ENCODE assay signal across 12 cellular contexts in the genomic region with DNA sequence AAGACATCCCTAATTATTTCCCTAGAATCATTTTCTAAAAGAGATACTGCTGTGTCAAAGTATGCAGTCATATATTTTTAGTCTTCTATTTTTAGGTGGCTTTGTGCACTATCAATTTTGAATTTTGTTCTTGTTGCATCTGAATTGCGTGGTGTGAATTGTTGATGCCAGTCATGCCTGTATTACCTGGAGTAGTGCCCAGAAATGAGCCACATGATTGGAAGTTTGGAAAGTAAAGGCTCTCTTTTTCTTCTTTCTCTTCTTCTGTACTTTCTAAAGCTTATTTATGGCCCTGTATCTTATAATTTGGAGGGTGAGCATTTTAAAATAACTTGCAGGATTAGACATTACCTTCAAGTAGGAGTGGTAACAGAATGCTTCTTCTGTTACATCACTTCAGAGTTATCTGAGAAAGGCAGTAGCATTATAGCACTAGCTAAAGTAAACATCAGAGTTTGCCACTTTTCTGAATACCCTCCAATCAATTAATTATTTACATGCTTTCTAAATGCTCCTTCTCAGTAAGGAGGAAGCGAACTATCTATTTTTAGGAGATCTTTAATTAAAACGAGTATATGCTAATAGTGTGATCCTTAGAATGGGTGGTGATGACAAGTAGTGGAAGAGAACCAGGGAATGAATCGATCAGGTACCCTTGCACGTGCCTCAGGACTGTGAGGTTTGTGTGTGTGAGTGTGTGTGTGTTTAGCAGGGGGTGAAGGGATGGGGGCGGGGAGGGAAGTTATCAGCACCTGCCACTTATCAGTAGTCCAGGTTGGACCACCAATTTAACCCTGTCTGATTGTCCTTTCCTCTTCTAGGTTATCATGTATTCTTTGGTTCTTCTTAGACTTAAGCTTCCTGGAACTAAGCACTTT.
DNase-seq lines count a peak whose midpoint lies in the region; ATAC-seq, FAIRE-seq and TF ChIP-seq lines count a peak whose summit lies in the region.
"Had no signal": no experiment of that assay in that cellular context is flagged by ENCODE, and none has a peak within 500 bp of the region (broad histone marks: within the 10 kb centered on the region; RNA-seq: fewer than 3 reads in every experiment).

No MANE protein-coding gene starts in this region.

- H3K36me3 Mint-ChIP-seq in Calu3 (ENCODE audit: insufficient read depth, unreplicated experiment): peaks cover 12% of the 10 kb centered on the region

- POLR2A ChIA-PET in PC-3 (lab: Charles Lee; ENCODE audit: unreplicated experiment): no interaction called here

- no peak overlapping the region for H2AFZ ChIP-seq in PC-3 (ENCODE audit: low read length)

- 40 to 43% methylated on average over 6 of the region's 6 CpGs for WGBS in pancreas, 2 donors

- no peak overlapping the region for H3K9ac ChIP-seq in PC-3 (ENCODE audit: low read length)

- H3K36me3 ChIP-seq in PC-3 (ENCODE audit: low read depth, low read length) (peaks cover 3% of the 10 kb centered on the region), pancreas (no peaks in the 10 kb centered on the region)

- no peaks in the 10 kb centered on the region for H3K9me3 Mint-ChIP-seq in Calu3 (ENCODE audit: low read depth, unreplicated experiment)
- H3K9me3 Mint-ChIP-seq: T-helper 1 cell treated with Interleukin-12 subunit alpha and Interleukin-12 subunit beta and Interleukin-4 antibody, amounts not matched to agents 30 μg/mL and 1 μg/mL, for 36 hours had no signal

- DNase-seq in Calu3 (peak; percentile 30), PC-3 (peak; percentile 35), fibroblast of peridontal ligament (ENCODE audit: extremely low read depth) (peak; percentile 92), pancreas (no peak)
- DNase-seq in activated T-cell treated with anti-CD3 and anti-CD28 coated beads, Interleukin-2, amount 50 U/mL, for 1 hour: no peak
- no peak for DNase-seq in activated CD4-positive, alpha-beta T cell treated with anti-CD3 and anti-CD28 coated beads, Interleukin-2, amount 50 U/mL, for 4 hours
- no peak for DNase-seq in activated CD4-positive, CD25-positive, alpha-beta regulatory T cell (lab: John Stamatoyannopoulos, UW)
- DNase-seq: effector memory CD4-positive, alpha-beta T cell; NCI-H526 treated with DMSO at 0.1 percent for 48 hours had no signal

- TF ChIP-seq CTCF in Calu3 (IDR thresholded peaks at IDR 0.05; ENCODE audit: unreplicated experiment): no peak
- TF ChIP-seq CTCF in PC-3 (conservative IDR thresholded peaks at IDR 0.05; ENCODE audit: low read depth, low read length): no peak
- TF ChIP-seq CTCF in pancreas (IDR thresholded peaks at IDR 0.05): no peak

- H3K79me2 ChIP-seq in PC-3 (ENCODE audit: low read length): peaks cover 11% of the 10 kb centered on the region; the same call in 1 of the 2 replicates

- H3K4me3 ChIP-seq in PC-3 (ENCODE audit: low read length) (no peak overlapping the region), pancreas (no peak overlapping the region)

- BruUV-seq in Calu3 (replicated peaks; lab: Mats Ljungman, UMichigan) (no TSS peak), PC-3 (replicated peaks; lab: Mats Ljungman, UMichigan) (no TSS peak)

- intact Hi-C loops in Calu3 (cut with micrococcal nuclease; ENCODE audit: unreplicated experiment): no loop called here
- intact Hi-C loops in PC-3 (cut with micrococcal nuclease): no loop called here
- intact Hi-C loops in pancreas (cut with DNase I): no loop called here

- H3F3A ChIP-seq in PC-3 (ENCODE audit: low read length, unreplicated experiment): no peaks in the 10 kb centered on the region

- H3K9me2 ChIP-seq in PC-3 (replicated peaks; ENCODE audit: low read length): no peaks in the 10 kb centered on the region

- H3K27me3 ChIP-seq in PC-3 (ENCODE audit: low read length) (no peaks in the 10 kb centered on the region), pancreas (no peaks in the 10 kb centered on the region)

- peak overlapping the region; percentile 36 for H3K4me3 Mint-ChIP-seq in Calu3 (ENCODE audit: low read depth, unreplicated experiment)
- H3K4me3 Mint-ChIP-seq: T-helper 1 cell treated with Interleukin-12 subunit alpha and Interleukin-12 subunit beta and Interleukin-4 antibody, amounts not matched to agents 30 μg/mL and 1 μg/mL, for 36 hours had no signal

- H3K4me2 ChIP-seq in PC-3 (ENCODE audit: low read length): no peak overlapping the region

- no peak for ATAC-seq in PC-3
- ATAC-seq in pancreas: peak in 3 of 4 donors; percentile 35 to 57 (median 41)
- no peak for ATAC-seq in HG03457 (IDR thresholded peaks at IDR 0.05; ENCODE audit: unreplicated experiment)

- no peak for FAIRE-seq in pancreas (lab: Jason Lieb, UNC)
- FAIRE-seq: D721Med had no signal

- no peaks in the 10 kb centered on the region for H3K9me3 ChIP-seq in PC-3 (ENCODE audit: low read length)
- no peaks in the 10 kb centered on the region for H3K9me3 ChIP-seq in pancreas

- CTCF ChIA-PET in Calu3 (lab: Charles Lee) (interaction anchor here (0.9 kb wide), 1 partner anchor 22 kb away, joined by 4 read pairs; no protein-coding TSS in a partner anchor), PC-3 (lab: Charles Lee) (no interaction called here)

- H4K20me1 ChIP-seq in PC-3 (ENCODE audit: low read length): no peaks in the 10 kb centered on the region

- H3K27ac Mint-ChIP-seq in Calu3 (ENCODE audit: unreplicated experiment): peak overlapping the region; percentile 49
- H3K27ac Mint-ChIP-seq: T-helper 1 cell treated with Interleukin-12 subunit alpha and Interleukin-12 subunit beta and Interleukin-4 antibody, amounts not matched to agents 30 μg/mL and 1 μg/mL, for 36 hours had no signal

- no peak overlapping the region for H3K27ac ChIP-seq in PC-3 (ENCODE audit: low read length)
- no peak overlapping the region for H3K27ac ChIP-seq in pancreas

- H3K4me1 ChIP-seq in PC-3 (ENCODE audit: insufficient read depth, low read length) (peaks cover 34% of the 10 kb centered on the region), pancreas (peaks cover 0 to 17% (median 9%) of the 10 kb centered on the region in 3 donors)

- no peaks in the 10 kb centered on the region for H3K27me3 Mint-ChIP-seq in Calu3 (ENCODE audit: unreplicated experiment)

- peaks cover 39% of the 10 kb centered on the region for H3K4me1 Mint-ChIP-seq in Calu3 (ENCODE audit: low read depth, unreplicated experiment)

Comparison
In these comparisons a context has a peak if more than half of its experiments do, and no peak if none do; other contexts are left out.
1. DNase-seq: peak in Calu3 (single experiment), PC-3 (single experiment) and fibroblast of peridontal ligament (single experiment); none in pancreas (0 of 6), activated T-cell treated with anti-CD3 and anti-CD28 coated beads, Interleukin-2, amount 50 U/mL, for 1 hour (single experiment), activated CD4-positive, alpha-beta T cell treated with anti-CD3 and anti-CD28 coated beads, Interleukin-2, amount 50 U/mL, for 4 hours (0 of 2) and activated CD4-positive, CD25-positive, alpha-beta regulatory T cell (0 of 4).
2. ATAC-seq: peak in pancreas (3 of 4); none in PC-3 (single experiment) and HG03457 (single experiment).